In genomic region chr7:37724732-37725131, GRCh38 we compare ENCODE assay signal across 17 cellular contexts. TPM values are rescaled to one million over a fixed set of nuclear protein-coding genes. Genes with fewer than 3 reads are reported as not detected.
DNase-seq lines count a peak whose midpoint lies in the region; ATAC-seq and TF ChIP-seq lines count a peak whose summit lies in the region.
"Had no signal": no experiment of that assay in that cellular context is flagged by ENCODE, and none has a peak within 500 bp of the region (broad histone marks: within the 10 kb centered on the region; RNA-seq: fewer than 3 reads in every experiment).

No MANE protein-coding gene starts in this region.

- H3K4me3 Mint-ChIP-seq in stimulated activated naive CD8-positive, alpha-beta T cell treated with anti-CD3 and anti-CD28 coated beads, Interleukin-15, Interleukin-2, amounts not matched to agents 100 ng/mL and 50 ng/mL, for 24 hours = no peak overlapping the region
- no peak overlapping the region for H3K4me3 Mint-ChIP-seq in nephron progenitor cell
- H3K4me3 Mint-ChIP-seq: CD4-positive, alpha-beta T cell had no signal

- no peaks in the 10 kb centered on the region for H3K4me1 Mint-ChIP-seq in stimulated activated naive CD8-positive, alpha-beta T cell treated with anti-CD3 and anti-CD28 coated beads, Interleukin-15, Interleukin-2, amounts not matched to agents 100 ng/mL and 50 ng/mL, for 24 hours (ENCODE audit: low read depth)
- H3K4me1 Mint-ChIP-seq in nephron progenitor cell = peaks cover 16% of the 10 kb centered on the region

- peak; percentile 42 for ATAC-seq in Right ventricle myocardium inferior
- no peak for ATAC-seq in stimulated activated naive CD8-positive, alpha-beta T cell treated with anti-CD3 and anti-CD28 coated beads, Interleukin-15, Interleukin-2, amounts not matched to agents 100 U/mL and 50 U/mL, for 24 hours
- ATAC-seq: GM12878, HCT116 had no signal

- DNase-seq in Right ventricle myocardium inferior (ENCODE audit: missing footprints) = no peak
- no peak for DNase-seq in cardiac septum (ENCODE audit: low spot score)
- no peak for DNase-seq in stimulated activated naive CD8-positive, alpha-beta T cell treated with anti-CD3 and anti-CD28 coated beads, Interleukin-15, Interleukin-2, amounts not matched to agents 100 U/mL and 50 U/mL, for 24 hours
- DNase-seq in nephron progenitor cell = no peak
- no peak for DNase-seq in NCI-H2171 (lab: John Stamatoyannopoulos, UW)
- DNase-seq in GDM1 (lab: John Stamatoyannopoulos, UW) = no peak
- DNase-seq in SKM-1 (lab: John Stamatoyannopoulos, UW; ENCODE audit: unreplicated experiment) = no peak
- DNase-seq: AML-193; Calu3; CD4-positive, alpha-beta T cell; DMS 273 treated with DMSO at 0.1 percent for 48 hours; GM23248 had no signal

- no peak for TF ChIP-seq CTCF in nephron progenitor cell (IDR thresholded peaks at IDR 0.05)

- no peaks in the 10 kb centered on the region for H3K36me3 Mint-ChIP-seq in stimulated activated naive CD8-positive, alpha-beta T cell treated with anti-CD3 and anti-CD28 coated beads, Interleukin-15, Interleukin-2, amounts not matched to agents 100 ng/mL and 50 ng/mL, for 24 hours (ENCODE audit: low read depth)
- no peaks in the 10 kb centered on the region for H3K36me3 Mint-ChIP-seq in nephron progenitor cell (ENCODE audit: low read depth)

- peak overlapping the region; percentile 38 for H3K27ac Mint-ChIP-seq in stimulated activated naive CD8-positive, alpha-beta T cell treated with anti-CD3 and anti-CD28 coated beads, Interleukin-15, Interleukin-2, amounts not matched to agents 100 ng/mL and 50 ng/mL, for 24 hours
- H3K27ac Mint-ChIP-seq in nephron progenitor cell = peak overlapping the region; percentile 88
- H3K27ac Mint-ChIP-seq: CD4-positive, alpha-beta T cell had no signal

- intact Hi-C loops in Right ventricle myocardium inferior (cut with DNase I) (no loop called here), cardiac septum (cut with DNase I) (no loop called here)

- no peaks in the 10 kb centered on the region for H3K27me3 Mint-ChIP-seq in stimulated activated naive CD8-positive, alpha-beta T cell treated with anti-CD3 and anti-CD28 coated beads, Interleukin-15, Interleukin-2, amounts not matched to agents 100 ng/mL and 50 ng/mL, for 24 hours
- peaks cover 4% of the 10 kb centered on the region for H3K27me3 Mint-ChIP-seq in nephron progenitor cell (ENCODE audit: low read depth, poor library complexity)
- H3K27me3 Mint-ChIP-seq: CD4-positive, alpha-beta T cell had no signal

- no peaks in the 10 kb centered on the region for H3K9me3 Mint-ChIP-seq in stimulated activated naive CD8-positive, alpha-beta T cell treated with anti-CD3 and anti-CD28 coated beads, Interleukin-15, Interleukin-2, amounts not matched to agents 100 ng/mL and 50 ng/mL, for 24 hours
- no peaks in the 10 kb centered on the region for H3K9me3 Mint-ChIP-seq in nephron progenitor cell
- H3K9me3 Mint-ChIP-seq: CD4-positive, alpha-beta T cell had no signal

RNA-seq across cellular contexts. Expression of gene GPR141, which starts 41.2 kb away (rescaled TPM):
- total RNA-seq in Right ventricle myocardium inferior (0.60 TPM), cardiac septum (0.40 TPM)
- total RNA-seq: A673; Calu3; CD4-positive, alpha-beta T cell; Daoy; GM23248 had no signal
